Comparison of ENCODE assay signal across 9 cellular contexts in the genomic region with DNA sequence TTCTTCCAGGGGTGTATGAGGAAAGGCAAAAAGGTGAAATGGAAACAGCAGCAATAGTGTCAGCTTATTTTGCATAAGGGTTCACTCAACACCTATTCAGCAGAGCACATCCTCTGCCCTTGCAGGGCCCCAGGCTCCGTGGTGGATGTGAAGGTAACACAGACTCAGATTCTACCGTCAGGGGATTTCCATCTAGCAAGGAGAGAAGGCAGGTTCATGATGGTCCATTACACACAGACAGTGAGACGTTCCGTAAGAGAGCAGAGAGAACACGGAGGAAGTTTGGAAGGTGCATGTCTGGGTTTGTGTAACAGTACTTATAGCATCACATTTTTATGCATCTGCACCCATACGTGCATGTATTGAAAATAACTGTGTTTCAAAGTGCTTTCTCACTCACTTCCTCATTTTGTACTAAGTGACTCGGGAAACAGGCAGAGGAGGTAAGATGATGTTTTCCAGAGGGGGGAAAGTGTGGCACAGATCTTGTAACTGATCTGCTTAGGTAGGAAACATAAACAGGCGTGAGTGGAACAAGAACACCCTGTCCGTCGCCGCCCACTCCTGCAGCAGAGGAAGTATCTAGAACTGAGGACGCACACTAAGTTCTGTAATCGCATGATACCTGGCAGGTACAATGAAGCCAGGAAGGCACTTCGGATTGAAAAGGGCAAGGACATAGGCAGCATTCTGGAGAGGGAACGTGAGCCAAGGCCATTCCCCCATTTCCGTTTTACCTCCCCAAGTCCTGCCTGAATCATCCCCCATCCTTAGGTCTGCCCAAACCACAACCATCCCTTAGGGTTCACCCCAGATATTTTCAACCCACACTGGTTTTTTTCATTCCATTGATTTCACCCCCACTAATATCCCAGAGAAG. TPM values are rescaled to one million over a fixed set of nuclear protein-coding genes. Genes with fewer than 3 reads are reported as not detected.
DNase-seq lines count a peak whose midpoint lies in the region; FAIRE-seq and TF ChIP-seq lines count a peak whose summit lies in the region.
"Had no signal": no experiment of that assay in that cellular context is flagged by ENCODE, and none has a peak within 500 bp of the region (broad histone marks: within the 10 kb centered on the region; RNA-seq: fewer than 3 reads in every experiment).

No MANE protein-coding gene starts in this region.

- no peak overlapping the region for H3K27ac Mint-ChIP-seq in activated naive CD4-positive, alpha-beta T cell treated with anti-CD3 and anti-CD28 coated beads for 36 hours
- H3K27ac Mint-ChIP-seq in endothelial cell (ENCODE audit: unreplicated experiment) = peak overlapping the region; percentile 86

- TF ChIP-seq CTCF in HEK293 (tag by site-specific recombination; IDR thresholded peaks at IDR 0.05) (no peak), endothelial cell (IDR thresholded peaks at IDR 0.05; ENCODE audit: unreplicated experiment) (no peak), prostate gland (IDR thresholded peaks at IDR 0.05) (no peak)

- peaks cover 60% of the 10 kb centered on the region for H3K27me3 Mint-ChIP-seq in activated naive CD4-positive, alpha-beta T cell treated with anti-CD3 and anti-CD28 coated beads for 36 hours (ENCODE audit: low read depth)
- peaks cover 2% of the 10 kb centered on the region for H3K27me3 Mint-ChIP-seq in endothelial cell (ENCODE audit: unreplicated experiment)

- no peak for TF ChIP-seq POLR2A in prostate gland (IDR thresholded peaks at IDR 0.05)

- H3K9me3 Mint-ChIP-seq in activated naive CD4-positive, alpha-beta T cell treated with anti-CD3 and anti-CD28 coated beads for 36 hours = no peaks in the 10 kb centered on the region
- H3K9me3 Mint-ChIP-seq in endothelial cell (ENCODE audit: unreplicated experiment) = no peaks in the 10 kb centered on the region

- 40% methylated on average over 16 of the region's 16 CpGs for WGBS in prostate gland

- intact Hi-C loops in activated naive CD4-positive, alpha-beta T cell treated with anti-CD3 and anti-CD28 coated beads for 36 hours (cut with micrococcal nuclease) = loop anchor here (1.0 to 2.0 kb wide), 2 partner anchors 319 to 327 kb away; no protein-coding TSS in a partner anchor
- intact Hi-C loops in prostate gland (cut with DNase I) = no loop called here

- peak overlapping the region; percentile 5 for H3K4me3 Mint-ChIP-seq in activated naive CD4-positive, alpha-beta T cell treated with anti-CD3 and anti-CD28 coated beads for 36 hours
- peak overlapping the region; percentile 92 for H3K4me3 Mint-ChIP-seq in endothelial cell (ENCODE audit: unreplicated experiment)

- CTCF ChIA-PET in activated naive CD4-positive, alpha-beta T cell treated with anti-CD3 and anti-CD28 coated beads for 36 hours (lab: Charles Lee) = interaction anchor here (2.2 kb wide), 1 partner anchor 319 kb away, joined by 6 read pairs; no protein-coding TSS in a partner anchor
- CTCF ChIA-PET in HEK293 (lab: Yijun Ruan, JAX) = no interaction called here

- H3K27me3 ChIP-seq in prostate gland (replicated peaks; ENCODE audit: insufficient read depth) = no peaks in the 10 kb centered on the region

- H3K36me3 Mint-ChIP-seq in activated naive CD4-positive, alpha-beta T cell treated with anti-CD3 and anti-CD28 coated beads for 36 hours (ENCODE audit: low read depth) = no peaks in the 10 kb centered on the region
- no peaks in the 10 kb centered on the region for H3K36me3 Mint-ChIP-seq in endothelial cell (ENCODE audit: low read depth, unreplicated experiment)

- POLR2A ChIA-PET in HEK293 (lab: Yijun Ruan, JAX) = interaction anchor here (1.1 to 1.5 kb wide), 3 partner anchors 10 to 157 kb away, joined by 4 to 7 read pairs (median 5); a partner anchor contains a TSS

- H3K4me3 ChIP-seq in HEK293 (ENCODE audit: low read depth, low read length) (peak overlapping the region; percentile 47), prostate gland (peak overlapping the region; percentile 53 to 63)

- H3K36me3 ChIP-seq in HEK293 (ENCODE audit: control insufficient read depth in 2 of 2, insufficient read depth in 1 of 2, low read length in 2 of 2) (no peaks in the 10 kb centered on the region), prostate gland (no peaks in the 10 kb centered on the region)

- FAIRE-seq in frontal cortex (lab: Jason Lieb, UNC) = no peak

- H3K4me1 ChIP-seq in HEK293 (ENCODE audit: control insufficient read depth, insufficient read depth, low read length) = no peaks in the 10 kb centered on the region
- H3K4me1 ChIP-seq in prostate gland (replicated peaks) = no peaks in the 10 kb centered on the region

- DNase-seq in activated naive CD4-positive, alpha-beta T cell treated with anti-CD3 and anti-CD28 coated beads for 36 hours = peak; percentile 59
- DNase-seq in activated naive CD4-positive, alpha-beta T cell treated with anti-CD3 and anti-CD28 coated beads, Interleukin-2, amount 50 U/mL, for 16 hours = no peak
- DNase-seq in NCI-H69 (lab: John Stamatoyannopoulos, UW) (peak; percentile 34), endothelial cell (ENCODE audit: low spot score) (no peak), prostate gland (ENCODE audit: low spot score) (peak; percentile 33), NCI-H187 treated with DMSO at 0.1 percent for 48 hours (lab: John Stamatoyannopoulos, UW) (no peak), frontal cortex (ENCODE audit: low spot score in 2 of 2) (no peak)

- H3K27ac ChIP-seq in HEK293 (ENCODE audit: extremely low read depth, low read depth, low read length) (peak overlapping the region; percentile 69; the same call in 1 of the 2 replicates), prostate gland (peak overlapping the region; percentile 77 to 80)

- H3K4me1 Mint-ChIP-seq in activated naive CD4-positive, alpha-beta T cell treated with anti-CD3 and anti-CD28 coated beads for 36 hours (ENCODE audit: low read depth) = peaks cover 13% of the 10 kb centered on the region
- H3K4me1 Mint-ChIP-seq in endothelial cell (ENCODE audit: unreplicated experiment) = peaks cover 20% of the 10 kb centered on the region

- H3K9me3 ChIP-seq in HEK293 (ENCODE audit: control insufficient read depth, insufficient read depth, low read depth, low read length) (no peaks in the 10 kb centered on the region), prostate gland (no peaks in the 10 kb centered on the region)

TF ChIP-seq in HEK293, 187 proteins besides CTCF, POLR2A, EP300 and RAD21:
- TF ChIP-seq ZNF266 (tag by site-specific recombination; IDR thresholded peaks at IDR 0.05; ENCODE audit: low read depth) (no peak), ZBTB48 (tag by site-specific recombination; IDR thresholded peaks at IDR 0.05) (peak; percentile 28; the same call in 1 of the 2 replicates)
- TF ChIP-seq, protein P1, sequence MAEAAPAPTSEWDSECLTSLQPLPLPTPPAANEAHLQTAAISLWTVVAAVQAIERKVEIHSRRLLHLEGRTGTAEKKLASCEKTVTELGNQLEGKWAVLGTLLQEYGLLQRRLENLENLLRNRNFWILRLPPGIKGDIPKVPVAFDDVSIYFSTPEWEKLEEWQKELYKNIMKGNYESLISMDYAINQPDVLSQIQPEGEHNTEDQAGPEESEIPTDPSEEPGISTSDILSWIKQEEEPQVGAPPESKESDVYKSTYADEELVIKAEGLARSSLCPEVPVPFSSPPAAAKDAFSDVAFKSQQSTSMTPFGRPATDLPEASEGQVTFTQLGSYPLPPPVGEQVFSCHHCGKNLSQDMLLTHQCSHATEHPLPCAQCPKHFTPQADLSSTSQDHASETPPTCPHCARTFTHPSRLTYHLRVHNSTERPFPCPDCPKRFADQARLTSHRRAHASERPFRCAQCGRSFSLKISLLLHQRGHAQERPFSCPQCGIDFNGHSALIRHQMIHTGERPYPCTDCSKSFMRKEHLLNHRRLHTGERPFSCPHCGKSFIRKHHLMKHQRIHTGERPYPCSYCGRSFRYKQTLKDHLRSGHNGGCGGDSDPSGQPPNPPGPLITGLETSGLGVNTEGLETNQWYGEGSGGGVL (tag by site-specific recombination; IDR thresholded peaks at IDR 0.05) = 0 out of 2 replicates have a peak, but pooled peaks have one; percentile 11

RNA-seq across cellular contexts. Expression of a gene that starts 1.0 kb away (rescaled TPM):
- total RNA-seq in activated naive CD4-positive, alpha-beta T cell treated with anti-CD3 and anti-CD28 coated beads for 36 hours = not detected
- total RNA-seq in endothelial cell (ENCODE audit: unreplicated experiment) (1.1 TPM), prostate gland (under 1 TPM; 0.27 to 0.91 TPM), frontal cortex (1.2 TPM)
- total RNA-seq: glomerular endothelial cell had no signal

Comparison
In these comparisons a context has a peak if more than half of its experiments do, and no peak if none do; other contexts are left out.
1. DNase-seq: peak in activated naive CD4-positive, alpha-beta T cell treated with anti-CD3 and anti-CD28 coated beads for 36 hours (single experiment), NCI-H69 (single experiment) and prostate gland (single experiment); none in activated naive CD4-positive, alpha-beta T cell treated with anti-CD3 and anti-CD28 coated beads, Interleukin-2, amount 50 U/mL, for 16 hours (single experiment), endothelial cell (single experiment), NCI-H187 treated with DMSO at 0.1 percent for 48 hours (single experiment) and frontal cortex (0 of 2).